Comparison of ENCODE assay signal across 26 cellular contexts in genomic region chr1:221760895-221761294, GRCh38. TPM values are rescaled to one million over a fixed set of nuclear protein-coding genes. Genes with fewer than 3 reads are reported as not detected.
A peak's percentile ranks its signal among the peaks of the same experiment; 100 is the strongest.
DNase-seq lines count a peak whose midpoint lies in the region; ATAC-seq and TF ChIP-seq lines count a peak whose summit lies in the region.
"Had no signal": no experiment of that assay in that cellular context is flagged by ENCODE, and none has a peak within 500 bp of the region (broad histone marks: within the 10 kb centered on the region; RNA-seq: fewer than 3 reads in every experiment).

No MANE protein-coding gene starts in this region.

- no peak for TF ChIP-seq CTCF in progenitor cell of endocrine pancreas (IDR thresholded peaks at IDR 0.05; ENCODE audit: unreplicated experiment)

- no peaks in the 10 kb centered on the region for H3K9me3 ChIP-seq in T-helper 17 cell (ENCODE audit: control insufficient read depth, low read length, poor library complexity, severe bottlenecking)
- H3K9me3 ChIP-seq: heart left ventricle, left ventricle myocardium inferior, MG63, upper lobe of left lung had no signal

- H3K27ac Mint-ChIP-seq in T-helper 17 cell (peak overlapping the region; percentile 45), progenitor cell of endocrine pancreas (no peak overlapping the region)
- H3K27ac Mint-ChIP-seq in stimulated activated naive B cell treated with anti-CD40 and anti-IgM and Interleukin-4, amounts not matched to agents 10 μg/mL and 1 μg/mL and 100 μg/mL, for 72 hours, result peak overlapping the region; percentile 56
- H3K27ac Mint-ChIP-seq: CD8-positive, alpha-beta T cell; T-cell had no signal

- peaks cover 0 to 6% of the 10 kb centered on the region in 2 donors for H3K9me3 Mint-ChIP-seq in stimulated activated naive B cell treated with anti-CD40 and anti-IgM and Interleukin-4, amounts not matched to agents 10 μg/mL and 1 μg/mL and 100 μg/mL, for 72 hours
- peaks cover 2% of the 10 kb centered on the region for H3K9me3 Mint-ChIP-seq in progenitor cell of endocrine pancreas (ENCODE audit: low read depth)
- H3K9me3 Mint-ChIP-seq: CD8-positive, alpha-beta T cell; T-cell had no signal

- ATAC-seq in GM19395 (IDR thresholded peaks at IDR 0.05; ENCODE audit: unreplicated experiment), result peak; percentile 2
- ATAC-seq in HG02885 (IDR thresholded peaks at IDR 0.05; ENCODE audit: poor library complexity, unreplicated experiment), result peak; percentile 0
- no peak for ATAC-seq in T-helper 17 cell
- ATAC-seq in stimulated activated naive B cell treated with anti-CD40 and anti-IgM and Interleukin-4, amounts not matched to agents 10 μg/mL and 1 μg/mL and 100 μg/mL, for 72 hours (replicated peaks), result no peak
- ATAC-seq: CD8-positive, alpha-beta T cell; PC-3; T-cell had no signal

- H3K27me3 Mint-ChIP-seq in T-helper 17 cell (no peaks in the 10 kb centered on the region), progenitor cell of endocrine pancreas (no peaks in the 10 kb centered on the region)
- H3K27me3 Mint-ChIP-seq in stimulated activated naive B cell treated with anti-CD40 and anti-IgM and Interleukin-4, amounts not matched to agents 10 μg/mL and 1 μg/mL and 100 μg/mL, for 72 hours, result no peaks in the 10 kb centered on the region
- H3K27me3 Mint-ChIP-seq: T-cell had no signal

- H3K36me3 Mint-ChIP-seq in T-helper 17 cell (ENCODE audit: low read depth) (no peaks in the 10 kb centered on the region), progenitor cell of endocrine pancreas (ENCODE audit: insufficient read depth) (no peaks in the 10 kb centered on the region)
- peaks cover 4 to 13% of the 10 kb centered on the region in 2 donors for H3K36me3 Mint-ChIP-seq in stimulated activated naive B cell treated with anti-CD40 and anti-IgM and Interleukin-4, amounts not matched to agents 10 μg/mL and 1 μg/mL and 100 μg/mL, for 72 hours
- H3K36me3 Mint-ChIP-seq: CD8-positive, alpha-beta T cell; T-cell had no signal

- H3K4me3 Mint-ChIP-seq in T-helper 17 cell (no peak overlapping the region), progenitor cell of endocrine pancreas (ENCODE audit: low read depth) (no peak overlapping the region)
- no peak overlapping the region for H3K4me3 Mint-ChIP-seq in stimulated activated naive B cell treated with anti-CD40 and anti-IgM and Interleukin-4, amounts not matched to agents 10 μg/mL and 1 μg/mL and 100 μg/mL, for 72 hours
- H3K4me3 Mint-ChIP-seq: CD8-positive, alpha-beta T cell; T-cell had no signal

- H3K4me1 Mint-ChIP-seq in T-helper 17 cell (peaks cover 8% of the 10 kb centered on the region), progenitor cell of endocrine pancreas (ENCODE audit: low read depth) (peaks cover 15% of the 10 kb centered on the region)
- H3K4me1 Mint-ChIP-seq in stimulated activated naive B cell treated with anti-CD40 and anti-IgM and Interleukin-4, amounts not matched to agents 10 μg/mL and 1 μg/mL and 100 μg/mL, for 72 hours, result peaks cover 31 to 48% of the 10 kb centered on the region in 2 donors

- DNase-seq in T-helper 17 cell (no peak), RKO (ENCODE audit: low spot score) (no peak), NCI-H2196 (lab: John Stamatoyannopoulos, UW; ENCODE audit: unreplicated experiment) (no peak), progenitor cell of endocrine pancreas (ENCODE audit: low spot score, unreplicated experiment) (no peak)
- DNase-seq in stimulated activated naive B cell treated with anti-CD40 and anti-IgM and Interleukin-4, amounts not matched to agents 10 μg/mL and 1 μg/mL and 100 μg/mL, for 72 hours, result no peak
- DNase-seq: activated CD4-positive, alpha-beta T cell treated with anti-CD3 and anti-CD28 coated beads, Interleukin-2, amount 50 U/mL, for 4 hours; anterior cingulate cortex; caudate nucleus; CD8-positive, alpha-beta T cell; GF-D8; H7; heart left ventricle; left ventricle myocardium inferior; MG63; midbrain; NCI-H1436 treated with DMSO at 0.1 percent for 48 hours; NCI-H2227 treated with DMSO at 0.1 percent for 48 hours; NCI-H774; PC-3; SHP77 treated with DMSO at 0.1 percent for 48 hours; small intestine; stimulated activated CD4-positive, alpha-beta T cell treated with anti-CD3 and anti-CD28 coated beads, Interleukin-2, amount 100 ng/mL, for 48 hours; T-cell; upper lobe of left lung had no signal

RNA-seq across cellular contexts. Expression of gene DUSP10, which starts 19.0 kb away (rescaled TPM):
- total RNA-seq in T-helper 17 cell (100 to 1,000 TPM in 1 of 2 donors, 10 to 100 TPM in 1; 95.6 to 107 TPM), progenitor cell of endocrine pancreas (9.3 and 10.2 TPM in 2 replicates)

Comparison
In these comparisons a context has a peak if more than half of its experiments do, and no peak if none do; other contexts are left out.
1. ATAC-seq: peak in GM19395 (single experiment) and HG02885 (single experiment); none in T-helper 17 cell (single experiment) and stimulated activated naive B cell treated with anti-CD40 and anti-IgM and Interleukin-4, amounts not matched to agents 10 μg/mL and 1 μg/mL and 100 μg/mL, for 72 hours (0 of 2).